ENCODE assay signal across 14 cellular contexts in the genomic region with DNA sequence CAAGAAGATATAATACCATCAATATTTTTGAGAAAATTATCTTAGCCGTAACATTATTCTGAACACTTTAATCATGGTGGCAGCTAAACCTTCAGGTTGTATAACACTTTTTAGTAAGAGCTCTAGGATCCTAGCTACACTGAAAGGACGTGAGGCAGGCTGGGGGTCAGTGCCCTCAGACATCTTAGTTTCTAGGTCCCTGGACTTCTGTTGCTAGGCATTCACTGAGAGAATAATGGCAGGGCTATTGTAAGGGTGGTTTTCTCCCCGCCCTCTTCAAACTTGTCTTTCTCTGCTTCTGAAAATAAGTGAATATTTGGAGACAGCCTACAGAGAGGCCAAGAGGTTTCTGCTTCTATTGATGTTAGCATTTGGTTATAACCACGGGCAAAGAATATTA. TPM values are rescaled to one million over a fixed set of nuclear protein-coding genes. Genes with fewer than 3 reads are reported as not detected.
DNase-seq lines count a peak whose midpoint lies in the region; TF ChIP-seq lines count a peak whose summit lies in the region.
"Had no signal": no experiment of that assay in that cellular context is flagged by ENCODE, and none has a peak within 500 bp of the region (broad histone marks: within the 10 kb centered on the region; RNA-seq: fewer than 3 reads in every experiment).

No MANE protein-coding gene starts in this region.

- H3K36me3 ChIP-seq in endocrine pancreas (ENCODE audit: control insufficient read depth, insufficient read depth, low read length): no peaks in the 10 kb centered on the region

- H3K4me3 ChIP-seq in endocrine pancreas (ENCODE audit: control insufficient read depth, insufficient read depth, low read length): peak overlapping the region; percentile 99
- H3K4me3 ChIP-seq: GM23248 had no signal

- H3K9me3 Mint-ChIP-seq in T-helper 1 cell treated with Interleukin-12 subunit alpha and Interleukin-12 subunit beta and Interleukin-4 antibody, amounts not matched to agents 30 μg/mL and 1 μg/mL, for 36 hours: no peaks in the 10 kb centered on the region
- H3K9me3 Mint-ChIP-seq in neural crest cell: no peaks in the 10 kb centered on the region
- no peaks in the 10 kb centered on the region for H3K9me3 Mint-ChIP-seq in type B pancreatic cell
- no peaks in the 10 kb centered on the region for H3K9me3 Mint-ChIP-seq in endothelial cell (ENCODE audit: unreplicated experiment)

- TF ChIP-seq CTCF in neural crest cell (conservative IDR thresholded peaks at IDR 0.05) (no peak), type B pancreatic cell (conservative IDR thresholded peaks at IDR 0.05) (no peak), endothelial cell (IDR thresholded peaks at IDR 0.05; ENCODE audit: unreplicated experiment) (no peak), GM10266 (IDR thresholded peaks at IDR 0.05; ENCODE audit: control insufficient read depth, insufficient read depth, low read depth, missing control alignments) (no peak)

- peaks cover 17% of the 10 kb centered on the region for H3K27me3 Mint-ChIP-seq in T-helper 1 cell treated with Interleukin-12 subunit alpha and Interleukin-12 subunit beta and Interleukin-4 antibody, amounts not matched to agents 30 μg/mL and 1 μg/mL, for 36 hours (ENCODE audit: low read depth)
- no peaks in the 10 kb centered on the region for H3K27me3 Mint-ChIP-seq in neural crest cell (ENCODE audit: low read depth)
- no peaks in the 10 kb centered on the region for H3K27me3 Mint-ChIP-seq in type B pancreatic cell
- no peaks in the 10 kb centered on the region for H3K27me3 Mint-ChIP-seq in endothelial cell (ENCODE audit: unreplicated experiment)

- no peak overlapping the region for H3K9ac ChIP-seq in endocrine pancreas (ENCODE audit: control insufficient read depth, insufficient read depth, low read length)
- H3K9ac ChIP-seq: GM23248 had no signal

- H3K9me3 ChIP-seq in endocrine pancreas (ENCODE audit: control insufficient read depth, low read length): no peaks in the 10 kb centered on the region
- H3K9me3 ChIP-seq: Caco-2 had no signal

- no peaks in the 10 kb centered on the region for H3K27me3 ChIP-seq in endocrine pancreas (ENCODE audit: control insufficient read depth, insufficient read depth, low read length)

- DNase-seq in T-helper 1 cell (no peak), neural crest cell (ENCODE audit: low read depth, low spot score) (peak; percentile 27), type B pancreatic cell (ENCODE audit: extremely low spot score, unreplicated experiment) (no peak), endothelial cell (ENCODE audit: low spot score) (no peak), cerebellum (ENCODE audit: low spot score) (no peak), GM10266 (ENCODE audit: extremely low spot score) (no peak)
- DNase-seq: Caco-2; CD8-positive, alpha-beta memory T cell; GF-D8; H7 had no signal

- H3K4me3 Mint-ChIP-seq in T-helper 1 cell treated with Interleukin-12 subunit alpha and Interleukin-12 subunit beta and Interleukin-4 antibody, amounts not matched to agents 30 μg/mL and 1 μg/mL, for 36 hours: no peak overlapping the region
- H3K4me3 Mint-ChIP-seq in neural crest cell: peak overlapping the region; percentile 72
- H3K4me3 Mint-ChIP-seq in type B pancreatic cell: peak overlapping the region; percentile 66
- H3K4me3 Mint-ChIP-seq in endothelial cell (ENCODE audit: unreplicated experiment): no peak overlapping the region
- H3K4me3 Mint-ChIP-seq: CD8-positive, alpha-beta memory T cell had no signal

- peak overlapping the region; percentile 14 for H3K27ac Mint-ChIP-seq in T-helper 1 cell treated with Interleukin-12 subunit alpha and Interleukin-12 subunit beta and Interleukin-4 antibody, amounts not matched to agents 30 μg/mL and 1 μg/mL, for 36 hours
- H3K27ac Mint-ChIP-seq in neural crest cell (ENCODE audit: unreplicated experiment) (peak overlapping the region; percentile 23), type B pancreatic cell (no peak overlapping the region), endothelial cell (ENCODE audit: unreplicated experiment) (no peak overlapping the region)
- H3K27ac Mint-ChIP-seq: CD8-positive, alpha-beta memory T cell had no signal

- H3K4me1 Mint-ChIP-seq in T-helper 1 cell treated with Interleukin-12 subunit alpha and Interleukin-12 subunit beta and Interleukin-4 antibody, amounts not matched to agents 30 μg/mL and 1 μg/mL, for 36 hours (ENCODE audit: low read depth): no peaks in the 10 kb centered on the region
- H3K4me1 Mint-ChIP-seq in neural crest cell (peaks cover 38% of the 10 kb centered on the region), type B pancreatic cell (ENCODE audit: unreplicated experiment) (peaks cover 12% of the 10 kb centered on the region), endothelial cell (ENCODE audit: unreplicated experiment) (peaks cover 7% of the 10 kb centered on the region)

- H3K4me1 ChIP-seq in endocrine pancreas (ENCODE audit: control insufficient read depth, insufficient read depth, low read length): peaks cover 24% of the 10 kb centered on the region
- H3K4me1 ChIP-seq: Caco-2 had no signal

- H3K36me3 Mint-ChIP-seq in T-helper 1 cell treated with Interleukin-12 subunit alpha and Interleukin-12 subunit beta and Interleukin-4 antibody, amounts not matched to agents 30 μg/mL and 1 μg/mL, for 36 hours (ENCODE audit: low read depth): no peaks in the 10 kb centered on the region
- no peaks in the 10 kb centered on the region for H3K36me3 Mint-ChIP-seq in neural crest cell (ENCODE audit: low read depth)
- H3K36me3 Mint-ChIP-seq in type B pancreatic cell: no peaks in the 10 kb centered on the region
- H3K36me3 Mint-ChIP-seq in endothelial cell (ENCODE audit: low read depth, unreplicated experiment): no peaks in the 10 kb centered on the region
- H3K36me3 Mint-ChIP-seq: CD8-positive, alpha-beta memory T cell had no signal

RNA-seq across cellular contexts. Expression of a gene that starts 15.5 kb away (rescaled TPM):
- total RNA-seq in neural crest cell (10.7 and 11.7 TPM in 2 replicates), type B pancreatic cell (ENCODE audit: low replicate concordance) (0.17 and 4.7 TPM in 2 replicates), endothelial cell (ENCODE audit: unreplicated experiment) (304 TPM), cerebellum (6.2 TPM)
- total RNA-seq: Caco-2; CD8-positive, alpha-beta memory T cell; GM23248 had no signal

RNA-seq across cellular contexts. Expression of a gene that starts 42.2 kb away (rescaled TPM):
- total RNA-seq in neural crest cell (29.6 and 29.7 TPM in 2 replicates), type B pancreatic cell (ENCODE audit: low replicate concordance) (10.3 and 16.6 TPM in 2 replicates), endothelial cell (ENCODE audit: unreplicated experiment) (49.7 TPM), cerebellum (52.7 TPM)
- total RNA-seq: GM23248, HT-29 had no signal

Comparison
In these comparisons a context has a peak if more than half of its experiments do, and no peak if none do; other contexts are left out.
1. H3K27ac Mint-ChIP-seq: peak in T-helper 1 cell treated with Interleukin-12 subunit alpha and Interleukin-12 subunit beta and Interleukin-4 antibody, amounts not matched to agents 30 μg/mL and 1 μg/mL, for 36 hours (single experiment) and neural crest cell (single experiment); none in type B pancreatic cell (single experiment) and endothelial cell (single experiment).
2. H3K4me3 Mint-ChIP-seq: peak in neural crest cell (single experiment) and type B pancreatic cell (single experiment); none in T-helper 1 cell treated with Interleukin-12 subunit alpha and Interleukin-12 subunit beta and Interleukin-4 antibody, amounts not matched to agents 30 μg/mL and 1 μg/mL, for 36 hours (single experiment) and endothelial cell (single experiment).
3. RNA of a gene that starts 15.5 kb away (total RNA-seq): 304 TPM in endothelial cell (single experiment); 10.7 to 11.7 TPM in neural crest cell, 6.2 TPM in cerebellum (single experiment) and 0.17 to 4.7 TPM in type B pancreatic cell; every median in the first group is over 10 times any median in the second.